In genomic region chr6:148758492-148758891, GRCh38 we compare ENCODE assay signal across 10 cellular contexts. TPM values are rescaled to one million over a fixed set of nuclear protein-coding genes. Genes with fewer than 3 reads are reported as not detected.
DNase-seq lines count a peak whose midpoint lies in the region; ATAC-seq, FAIRE-seq and TF ChIP-seq lines count a peak whose summit lies in the region.
"Had no signal": no experiment of that assay in that cellular context is flagged by ENCODE, and none has a peak within 500 bp of the region (broad histone marks: within the 10 kb centered on the region; RNA-seq: fewer than 3 reads in every experiment).

No MANE protein-coding gene starts in this region.

- H3K9me3 Mint-ChIP-seq in neural crest cell: peaks cover 3% of the 10 kb centered on the region

- ATAC-seq in GM19463 (IDR thresholded peaks at IDR 0.05; ENCODE audit: unreplicated experiment) (peak; percentile 86), HG03439 (IDR thresholded peaks at IDR 0.05; ENCODE audit: unreplicated experiment) (peak; percentile 73)
- ATAC-seq: body of pancreas had no signal

- peak; percentile 58 for DNase-seq in GM10266 (ENCODE audit: extremely low spot score)
- DNase-seq in activated T-cell treated with anti-CD3 and anti-CD28 coated beads, Interleukin-2, amount 50 U/mL, for 48 hours: peak; percentile 55 to 64
- DNase-seq in neural crest cell (ENCODE audit: low read depth, low spot score): no peak
- no peak for DNase-seq in RCC 7860 (ENCODE audit: low spot score)
- no peak for DNase-seq in A172 (ENCODE audit: low spot score)
- DNase-seq in T1000 (lab: John Stamatoyannopoulos, UW): no peak
- DNase-seq: psoas muscle had no signal

- no peaks in the 10 kb centered on the region for H3K36me3 Mint-ChIP-seq in neural crest cell (ENCODE audit: low read depth)

- peak overlapping the region; percentile 52 for H3K27ac Mint-ChIP-seq in neural crest cell (ENCODE audit: unreplicated experiment)

- H3K4me3 Mint-ChIP-seq in neural crest cell: no peak overlapping the region

- no peak for TF ChIP-seq CTCF in GM10266 (IDR thresholded peaks at IDR 0.05; ENCODE audit: control insufficient read depth, insufficient read depth, low read depth, missing control alignments)
- no peak for TF ChIP-seq CTCF in neural crest cell (conservative IDR thresholded peaks at IDR 0.05)

- FAIRE-seq in RCC 7860 (lab: Jason Lieb, UNC): no peak

- H3K27me3 Mint-ChIP-seq in neural crest cell (ENCODE audit: low read depth): no peaks in the 10 kb centered on the region

- H3K4me1 Mint-ChIP-seq in neural crest cell: peaks cover 38% of the 10 kb centered on the region

RNA-seq across cellular contexts. Expression of gene UST, which starts 11.7 kb away (rescaled TPM):
- 5.5 and 6.1 TPM in 2 replicates for total RNA-seq in neural crest cell
- total RNA-seq in A172 (2014; rRNA removed; shearing (Covaris generic)): 2.4 and 2.6 TPM in 2 replicates

Comparison
In these comparisons a context has a peak if more than half of its experiments do, and no peak if none do; other contexts are left out.
1. DNase-seq: peak in GM10266 (single experiment) and activated T-cell treated with anti-CD3 and anti-CD28 coated beads, Interleukin-2, amount 50 U/mL, for 48 hours (2 of 2); none in neural crest cell (single experiment), RCC 7860 (single experiment), A172 (single experiment) and T1000 (single experiment).